Comparison of ENCODE assay signal across 8 cellular contexts in the genomic region with DNA sequence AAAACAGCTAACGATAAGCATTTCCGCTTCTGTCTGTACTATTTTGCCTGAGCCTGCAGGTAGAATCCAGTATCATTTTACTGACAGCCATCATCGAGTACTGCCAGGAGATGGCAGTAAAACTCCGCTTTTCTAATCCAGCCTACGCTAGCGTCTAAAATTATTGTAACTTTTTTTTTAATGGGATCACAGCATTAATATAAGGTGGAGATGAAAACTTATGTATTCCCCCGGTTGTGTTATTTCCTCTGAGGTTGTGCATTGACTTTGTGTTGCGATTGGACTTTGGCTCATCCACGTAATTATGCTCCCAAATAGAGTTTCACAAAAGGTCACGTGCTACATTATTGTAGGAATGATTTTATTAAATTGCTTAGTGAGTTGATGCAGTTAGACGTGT.
A peak's percentile ranks its signal among the peaks of the same experiment; 100 is the strongest.
DNase-seq lines count a peak whose midpoint lies in the region; ATAC-seq and TF ChIP-seq lines count a peak whose summit lies in the region.

No MANE protein-coding gene starts in this region.

- H3K36me3 ChIP-seq in body of pancreas (replicated peaks in 1 of 2; ENCODE audit: insufficient read depth in 1 of 2, low read depth in 2 of 2) (no peaks in the 10 kb centered on the region), right lobe of liver (no peaks in the 10 kb centered on the region)

- H3K27me3 ChIP-seq in body of pancreas = no peaks in the 10 kb centered on the region
- no peaks in the 10 kb centered on the region for H3K27me3 ChIP-seq in right lobe of liver

- H3K27ac ChIP-seq in body of pancreas (no peak overlapping the region), right lobe of liver (no peak overlapping the region)

- TF ChIP-seq POLR2A in body of pancreas (IDR thresholded peaks at IDR 0.05) (no peak), right lobe of liver (IDR thresholded peaks at IDR 0.05) (no peak)

- DNase-seq in DMS53 treated with DMSO at 0.1 percent for 48 hours (lab: John Stamatoyannopoulos, UW; ENCODE audit: unreplicated experiment) (peak; percentile 19), NCI-H1694 (lab: John Stamatoyannopoulos, UW) (peak; percentile 35), body of pancreas (peak; percentile 13 to 46 (median 28)), right lobe of liver (no peak)
- DNase-seq in activated T-cell treated with anti-CD3 and anti-CD28 coated beads, Interleukin-2, amount 50 U/mL, for 48 hours = no peak

- intact Hi-C loops in body of pancreas (cut with DNase I) (no loop called here), right lobe of liver (cut with DNase I) (no loop called here)

- H3K9me3 ChIP-seq in body of pancreas = no peaks in the 10 kb centered on the region
- H3K9me3 ChIP-seq in right lobe of liver = no peaks in the 10 kb centered on the region

- H3K4me1 ChIP-seq in body of pancreas (no peaks in the 10 kb centered on the region), right lobe of liver (peaks cover 0 to 9% (median 0%) of the 10 kb centered on the region in 4 donors)

- peak; percentile 31 to 63 (median 52) for TF ChIP-seq CTCF in body of pancreas (IDR thresholded peaks at IDR 0.05)
- TF ChIP-seq CTCF in right lobe of liver (IDR thresholded peaks at IDR 0.05) = peak; percentile 55 to 75 (median 66)

- WGBS in body of pancreas, 2 donors = 26 to 29% methylated on average over 11 of the region's 11 CpGs
- 20% methylated on average over 11 of the region's 11 CpGs for WGBS in right lobe of liver (ENCODE audit: insufficient coverage, low coverage, low lambda C conversion rate, missing lambda C conversion rate)

- ATAC-seq in GM21515 (IDR thresholded peaks at IDR 0.05; ENCODE audit: unreplicated experiment) = peak; percentile 69
- peak; percentile 67 for ATAC-seq in body of pancreas
- ATAC-seq in right lobe of liver = peak; percentile 76 to 84 (median 79)
- no peak for ATAC-seq in GM21619 (IDR thresholded peaks at IDR 0.05; ENCODE audit: unreplicated experiment)
- no peak for ATAC-seq in HG02571 (IDR thresholded peaks at IDR 0.05; ENCODE audit: unreplicated experiment)

- no peak overlapping the region for H3K4me3 ChIP-seq in body of pancreas
- no peak overlapping the region for H3K4me3 ChIP-seq in right lobe of liver

Comparison
In these comparisons a context has a peak if more than half of its experiments do, and no peak if none do; other contexts are left out.
1. DNase-seq: peak in DMS53 treated with DMSO at 0.1 percent for 48 hours (single experiment), NCI-H1694 (single experiment) and body of pancreas (4 of 4); none in right lobe of liver (0 of 3) and activated T-cell treated with anti-CD3 and anti-CD28 coated beads, Interleukin-2, amount 50 U/mL, for 48 hours (0 of 2).
2. ATAC-seq: peak in GM21515 (single experiment), body of pancreas (single experiment) and right lobe of liver (4 of 4); none in GM21619 (single experiment) and HG02571 (single experiment).